ENCODE assay signal across 13 cellular contexts in the genomic region with DNA sequence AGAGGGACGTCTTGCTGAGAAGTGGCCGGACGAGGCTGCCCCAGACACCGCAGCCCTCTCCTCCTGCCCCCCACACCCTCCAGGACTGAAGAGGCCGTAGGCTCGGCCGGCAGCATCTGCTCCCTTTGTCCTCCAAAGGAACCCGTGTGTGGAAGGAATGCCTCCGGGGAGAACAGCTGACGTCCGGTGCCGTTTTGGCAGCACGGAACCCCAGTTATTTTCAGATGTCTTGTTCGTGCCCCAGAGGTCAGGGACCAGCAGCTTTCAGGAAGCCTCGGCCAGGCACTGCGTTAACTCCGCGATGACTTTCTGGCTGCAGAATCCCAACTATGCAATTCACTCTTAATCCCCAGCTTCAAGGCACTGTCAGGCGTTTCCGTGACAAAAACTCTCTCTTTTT. TPM values are rescaled to one million over a fixed set of nuclear protein-coding genes. Genes with fewer than 3 reads are reported as not detected.
DNase-seq lines count a peak whose midpoint lies in the region; ATAC-seq and TF ChIP-seq lines count a peak whose summit lies in the region.
"Had no signal": no experiment of that assay in that cellular context is flagged by ENCODE, and none has a peak within 500 bp of the region (broad histone marks: within the 10 kb centered on the region; RNA-seq: fewer than 3 reads in every experiment).

No MANE protein-coding gene starts in this region.

- no peak for TF ChIP-seq POLR2A in GM18505 (IDR thresholded peaks at IDR 0.05; ENCODE audit: borderline replicate concordance, extremely low read depth, insufficient read depth, insufficient read length)

- H3K9me2 ChIP-seq in Karpas-422 (replicated peaks; ENCODE audit: insufficient read depth, low read length), result no peaks in the 10 kb centered on the region

- H2AFZ ChIP-seq in Karpas-422 (ENCODE audit: low read length), result no peak overlapping the region

- H3K4me3 ChIP-seq in HAP-1 (no peak overlapping the region), skeletal muscle tissue (ENCODE audit: low read length in 3 of 3) (peak overlapping the region; percentile 14 to 45 (median 38)), Karpas-422 (ENCODE audit: low read length) (no peak overlapping the region)
- H3K4me3 ChIP-seq: K562 had no signal

- DNase-seq in HAP-1 (ENCODE audit: low spot score in 2 of 2), result peak; percentile 12 to 34
- DNase-seq in dedifferentiated amniotic fluid mesenchymal stem cell (ENCODE audit: extremely low spot score), result peak; percentile 60
- peak; percentile 49 for DNase-seq in iPS-NIHi11 (ENCODE audit: low spot score)
- DNase-seq in Karpas-422, result no peak
- DNase-seq in head of caudate nucleus, result no peak
- DNase-seq: DND-41; naive thymus-derived CD8-positive, alpha-beta T cell; SHP77 had no signal

- no peaks in the 10 kb centered on the region for H3K79me2 ChIP-seq in Karpas-422 (ENCODE audit: low read length)

- in situ Hi-C loops in HAP-1 (cut with MboI; ENCODE audit: low sequenced_read_pairs), result no loop called here

- H3K9me3 ChIP-seq in HAP-1 (no peaks in the 10 kb centered on the region), skeletal muscle tissue (ENCODE audit: control insufficient read depth in 3 of 3, low read length in 3 of 3) (no peaks in the 10 kb centered on the region), Karpas-422 (ENCODE audit: low read length) (no peaks in the 10 kb centered on the region)

- intact Hi-C loops in head of caudate nucleus (cut with DNase I), result no loop called here

- H4K20me1 ChIP-seq in Karpas-422 (ENCODE audit: insufficient read depth, low read depth, low read length), result no peaks in the 10 kb centered on the region

- H3K27ac ChIP-seq in skeletal muscle tissue (ENCODE audit: low read depth, low read length) (no peak overlapping the region), Karpas-422 (ENCODE audit: low read length) (no peak overlapping the region)

- H3K27me3 ChIP-seq in HAP-1 (ENCODE audit: low read depth) (no peaks in the 10 kb centered on the region), skeletal muscle tissue (ENCODE audit: control insufficient read depth in 3 of 3, insufficient read depth in 3 of 3, low read length in 3 of 3) (no peaks in the 10 kb centered on the region), Karpas-422 (ENCODE audit: low read length) (no peaks in the 10 kb centered on the region)

- H3K9ac ChIP-seq in skeletal muscle tissue (ENCODE audit: low read depth in 1 of 3, low read length in 3 of 3) (peak overlapping the region in 2 of 3 donors; percentile 63 to 69), Karpas-422 (ENCODE audit: low read length) (no peak overlapping the region)

- H3K4me1 ChIP-seq in HAP-1, result no peaks in the 10 kb centered on the region
- H3K4me1 ChIP-seq in skeletal muscle tissue (ENCODE audit: control insufficient read depth in 3 of 3, insufficient read depth in 3 of 3, low read length in 3 of 3), result peaks cover 0 to 5% (median 4%) of the 10 kb centered on the region in 3 donors
- H3K4me1 ChIP-seq in Karpas-422 (ENCODE audit: low read length), result no peaks in the 10 kb centered on the region

- H3K36me3 ChIP-seq in HAP-1 (replicated peaks) (no peaks in the 10 kb centered on the region), skeletal muscle tissue (ENCODE audit: control insufficient read depth in 3 of 3, insufficient read depth in 3 of 3, low read length in 3 of 3) (no peaks in the 10 kb centered on the region), Karpas-422 (ENCODE audit: insufficient read depth, low read length) (no peaks in the 10 kb centered on the region)

- H3K4me2 ChIP-seq in Karpas-422 (ENCODE audit: low read depth, low read length, poor library complexity, severe bottlenecking), result no peak overlapping the region

- ATAC-seq in GM18505 (IDR thresholded peaks at IDR 0.05; ENCODE audit: unreplicated experiment) (no peak), GM21786 (IDR thresholded peaks at IDR 0.05; ENCODE audit: unreplicated experiment) (no peak)
- ATAC-seq: activated T-helper 17 cell treated with anti-CD3 and anti-CD28 coated beads, Interleukin-2, amount 50 U/mL, for 72 hours; K562; naive thymus-derived CD8-positive, alpha-beta T cell had no signal

RNA-seq across cellular contexts. Expression of a gene that starts 10.9 kb away (rescaled TPM):
- total RNA-seq in skeletal muscle tissue, result 172 TPM
- total RNA-seq in Karpas-422 (2014; rRNA removed; shearing (Covaris generic); ENCODE audit: low replicate concordance), result 23.2 and 62.5 TPM in 2 replicates

Comparison
In these comparisons a context has a peak if more than half of its experiments do, and no peak if none do; other contexts are left out.
1. DNase-seq: peak in HAP-1 (2 of 2), dedifferentiated amniotic fluid mesenchymal stem cell (single experiment) and iPS-NIHi11 (single experiment); none in Karpas-422 (single experiment) and head of caudate nucleus (0 of 42).
2. H3K4me3 ChIP-seq: peak in skeletal muscle tissue (3 of 3); none in HAP-1 (single experiment) and Karpas-422 (single experiment).